In genomic region chr15:25856059-25856458, GRCh38 we compare ENCODE assay signal across 3 cellular contexts. TPM values are rescaled to one million over a fixed set of nuclear protein-coding genes. Genes with fewer than 3 reads are reported as not detected.
"Had no signal": no experiment of that assay in that cellular context is flagged by ENCODE, and none has a peak within 500 bp of the region (broad histone marks: within the 10 kb centered on the region; RNA-seq: fewer than 3 reads in every experiment).

No MANE protein-coding gene starts in this region.

RNA-seq across cellular contexts. Expression of gene ATP10A, which starts 7.1 kb away (rescaled TPM):
- total RNA-seq: activated B cell treated with CpG ODN at 0.5 μM for 24 hours, foreskin keratinocyte, pulmonary artery endothelial cell had no signal
- polyA plus RNA-seq: foreskin keratinocyte had no signal
